10 cellular contexts compared by ENCODE assay signal in the genomic region with DNA sequence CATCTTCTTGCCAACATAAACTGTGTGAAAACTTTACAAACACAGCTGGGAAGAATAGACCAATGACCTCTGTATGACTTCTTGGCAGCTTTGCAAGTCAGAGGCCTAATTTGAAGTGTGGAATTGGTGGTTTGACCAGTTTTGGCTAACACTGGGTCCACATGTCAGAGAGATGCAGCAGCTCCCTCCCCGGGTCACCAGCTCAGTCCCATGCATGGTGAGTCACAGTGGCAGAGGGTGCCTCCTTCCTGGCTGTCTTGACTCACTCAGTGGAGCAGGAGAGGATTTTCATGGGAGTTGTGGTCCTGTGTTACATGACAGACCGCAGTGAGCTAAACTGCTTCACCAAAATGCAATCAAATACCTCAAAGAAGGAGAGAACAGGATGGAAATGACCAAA. TPM values are rescaled to one million over a fixed set of nuclear protein-coding genes. Genes with fewer than 3 reads are reported as not detected.
A peak's percentile ranks its signal among the peaks of the same experiment; 100 is the strongest.
DNase-seq lines count a peak whose midpoint lies in the region; ATAC-seq and TF ChIP-seq lines count a peak whose summit lies in the region.
"Had no signal": no experiment of that assay in that cellular context is flagged by ENCODE, and none has a peak within 500 bp of the region (broad histone marks: within the 10 kb centered on the region; RNA-seq: fewer than 3 reads in every experiment).

No MANE protein-coding gene starts in this region.

- H4K20me1 ChIP-seq in osteoblast (ENCODE audit: insufficient read depth, low read length), result no peaks in the 10 kb centered on the region

- no peaks in the 10 kb centered on the region for H3K27me3 ChIP-seq in ascending aorta
- peaks cover 3% of the 10 kb centered on the region for H3K27me3 ChIP-seq in osteoblast (ENCODE audit: insufficient read depth, low read length)
- H3K27me3 ChIP-seq in BE2C, result peaks cover 54% of the 10 kb centered on the region
- H3K27me3 ChIP-seq: gastrocnemius medialis had no signal

- peak overlapping the region; percentile 17 for H3K4me2 ChIP-seq in osteoblast (ENCODE audit: insufficient read depth, low read length)
- H3K4me2 ChIP-seq: KMS-11 had no signal

- ATAC-seq in GM18861 (IDR thresholded peaks at IDR 0.05; ENCODE audit: unreplicated experiment), result peak; percentile 57
- ATAC-seq in HG03342 (IDR thresholded peaks at IDR 0.05; ENCODE audit: unreplicated experiment), result peak; percentile 43

- H3K79me2 ChIP-seq in osteoblast (ENCODE audit: insufficient read depth, low read length), result no peaks in the 10 kb centered on the region

- in situ Hi-C loops in G401 (cut with HindIII; ENCODE audit: low sequenced_read_pairs), result no loop called here

- no peak overlapping the region for H3K4me3 ChIP-seq in ascending aorta
- no peak overlapping the region for H3K4me3 ChIP-seq in osteoblast (ENCODE audit: insufficient read depth, low read length)
- H3K4me3 ChIP-seq in BE2C (ENCODE audit: low read depth, low read length), result no peak overlapping the region
- H3K4me3 ChIP-seq: gastrocnemius medialis had no signal

- H2AFZ ChIP-seq in osteoblast (ENCODE audit: low read length), result peak overlapping the region; percentile 5

- H3K9me3 ChIP-seq in ascending aorta (no peaks in the 10 kb centered on the region), osteoblast (ENCODE audit: low read depth, low read length) (no peaks in the 10 kb centered on the region), BE2C (no peaks in the 10 kb centered on the region)
- H3K9me3 ChIP-seq: gastrocnemius medialis had no signal

- H3K27ac ChIP-seq in ascending aorta (peak overlapping the region in 1 of 2 donors; percentile 8), osteoblast (ENCODE audit: low read depth, low read length) (peak overlapping the region; percentile 49)
- H3K27ac ChIP-seq: gastrocnemius medialis, KMS-11 had no signal

- TF ChIP-seq CTCF in ascending aorta (IDR thresholded peaks at IDR 0.05) (no peak), osteoblast (IDR thresholded peaks at IDR 0.05; ENCODE audit: extremely low read depth, low read depth, low read length) (no peak), BE2C (IDR thresholded peaks at IDR 0.05; ENCODE audit: low read depth, low read length) (no peak)

- DNase-seq in ascending aorta (ENCODE audit: low spot score in 2 of 2) (peak; percentile 64 to 68), osteoblast (ENCODE audit: insufficient read length, low spot score, missing footprints) (peak; percentile 79), NCI-H1694 (lab: John Stamatoyannopoulos, UW) (no peak), hepatic stellate cell (ENCODE audit: low spot score) (no peak), BE2C (no peak), G401 (ENCODE audit: low spot score) (no peak)
- DNase-seq: gastrocnemius medialis had no signal

- intact Hi-C loops in ascending aorta (cut with DNase I), result no loop called here

- peaks cover 0 to 4% of the 10 kb centered on the region in 2 donors for H3K4me1 ChIP-seq in ascending aorta
- peaks cover 10% of the 10 kb centered on the region for H3K4me1 ChIP-seq in osteoblast (ENCODE audit: insufficient read depth, low read length)
- no peaks in the 10 kb centered on the region for H3K4me1 ChIP-seq in BE2C
- H3K4me1 ChIP-seq: gastrocnemius medialis had no signal

- no peaks in the 10 kb centered on the region for H3K36me3 ChIP-seq in ascending aorta
- no peaks in the 10 kb centered on the region for H3K36me3 ChIP-seq in osteoblast (ENCODE audit: insufficient read depth, low read length)
- H3K36me3 ChIP-seq in BE2C, result no peaks in the 10 kb centered on the region
- H3K36me3 ChIP-seq: gastrocnemius medialis had no signal

RNA-seq across cellular contexts. Expression of a gene that starts 8.2 kb away (rescaled TPM):
- 19.7 TPM for total RNA-seq in ascending aorta
- 60.4 and 63.3 TPM in 2 replicates for total RNA-seq in osteoblast
- polyA plus RNA-seq in BE2C (2012; ENCODE audit: insufficient read depth, insufficient read length, low read depth), result 51.4 TPM
- total RNA-seq in G401 (2014; rRNA removed; shearing (Covaris generic)), result 73.7 and 113 TPM in 2 replicates

Comparison
In these comparisons a context has a peak if more than half of its experiments do, and no peak if none do; other contexts are left out.
1. DNase-seq: peak in ascending aorta (2 of 2) and osteoblast (single experiment); none in NCI-H1694 (single experiment), hepatic stellate cell (single experiment), BE2C (single experiment) and G401 (single experiment).